8 cellular contexts compared by ENCODE assay signal in genomic region chr1:14113841-14114567, GRCh38.
DNase-seq lines count a peak whose midpoint lies in the region; ATAC-seq and TF ChIP-seq lines count a peak whose summit lies in the region.

No MANE protein-coding gene starts in this region.

- H3K27ac Mint-ChIP-seq in HFFc6 (no peak overlapping the region), neural crest cell (ENCODE audit: unreplicated experiment) (peak overlapping the region; percentile 12)
- no peak overlapping the region for H3K27ac Mint-ChIP-seq in CD4-positive, alpha-beta T cell
- no peak overlapping the region for H3K27ac Mint-ChIP-seq in activated T-helper 1 cell treated with anti-CD3 and anti-CD28 coated beads, Interleukin-12 subunit alpha, Interleukin-12 subunit beta, Interleukin-2, Interleukin-4 antibody, amounts not matched to agents 30 ng/mL and 10 ng/mL and 1 ng/mL, durations not matched to agents 14 hours and 24 hours and 36 hours

- H3K9me3 Mint-ChIP-seq in HFFc6 = peaks cover 57% of the 10 kb centered on the region
- peaks cover 6% of the 10 kb centered on the region for H3K9me3 Mint-ChIP-seq in neural crest cell
- H3K9me3 Mint-ChIP-seq in CD4-positive, alpha-beta T cell = no peaks in the 10 kb centered on the region
- H3K9me3 Mint-ChIP-seq in activated T-helper 1 cell treated with anti-CD3 and anti-CD28 coated beads, Interleukin-12 subunit alpha, Interleukin-12 subunit beta, Interleukin-2, Interleukin-4 antibody, amounts not matched to agents 30 ng/mL and 10 ng/mL and 1 ng/mL, durations not matched to agents 14 hours and 24 hours and 36 hours = no peaks in the 10 kb centered on the region

- H3K4me3 Mint-ChIP-seq in HFFc6 (no peak overlapping the region), neural crest cell (no peak overlapping the region)
- no peak overlapping the region for H3K4me3 Mint-ChIP-seq in CD4-positive, alpha-beta T cell
- H3K4me3 Mint-ChIP-seq in activated T-helper 1 cell treated with anti-CD3 and anti-CD28 coated beads, Interleukin-12 subunit alpha, Interleukin-12 subunit beta, Interleukin-2, Interleukin-4 antibody, amounts not matched to agents 30 ng/mL and 10 ng/mL and 1 ng/mL, durations not matched to agents 14 hours and 24 hours and 36 hours = no peak overlapping the region

- H3K27me3 ChIP-seq in NT2/D1 (ENCODE audit: insufficient read depth, insufficient read length) = no peaks in the 10 kb centered on the region
- H3K27me3 ChIP-seq in CD4-positive, alpha-beta T cell (ENCODE audit: control insufficient read depth, insufficient read depth, low read length) = no peaks in the 10 kb centered on the region

- intact Hi-C loops in CD4-positive, alpha-beta T cell (cut with DNase I, micrococcal nuclease) = no loop called here
- intact Hi-C loops in activated T-helper 1 cell treated with anti-CD3 and anti-CD28 coated beads, Interleukin-12 subunit alpha, Interleukin-12 subunit beta, Interleukin-2, Interleukin-4 antibody, amounts not matched to agents 30 ng/mL and 10 ng/mL and 1 ng/mL, durations not matched to agents 14 hours and 24 hours and 36 hours (cut with micrococcal nuclease) = no loop called here

- TF ChIP-seq CTCF in AG09319 (IDR thresholded peaks at IDR 0.05; ENCODE audit: low read depth, low read length) (peak; percentile 76), HFFc6 (IDR thresholded peaks at IDR 0.05) (peak; percentile 20; the same call in 1 of the 2 replicates), neural crest cell (conservative IDR thresholded peaks at IDR 0.05) (peak; percentile 73)
- no peak for TF ChIP-seq CTCF in CD4-positive, alpha-beta T cell (IDR thresholded peaks at IDR 0.05)

- H3K9ac ChIP-seq in NT2/D1 (ENCODE audit: insufficient read length, low read depth) = no peak overlapping the region

- POLR2A ChIA-PET in CD4-positive, alpha-beta T cell (lab: Charles Lee) = no interaction called here

- H3K36me3 Mint-ChIP-seq in HFFc6 (ENCODE audit: low read depth) = peaks cover 8% of the 10 kb centered on the region; the same call in 1 of the 2 replicates
- peaks cover 9% of the 10 kb centered on the region for H3K36me3 Mint-ChIP-seq in neural crest cell (ENCODE audit: low read depth)
- H3K36me3 Mint-ChIP-seq in CD4-positive, alpha-beta T cell (ENCODE audit: low read depth) = no peaks in the 10 kb centered on the region
- H3K36me3 Mint-ChIP-seq in activated T-helper 1 cell treated with anti-CD3 and anti-CD28 coated beads, Interleukin-12 subunit alpha, Interleukin-12 subunit beta, Interleukin-2, Interleukin-4 antibody, amounts not matched to agents 30 ng/mL and 10 ng/mL and 1 ng/mL, durations not matched to agents 14 hours and 24 hours and 36 hours (ENCODE audit: low read depth) = no peaks in the 10 kb centered on the region

- H3K27ac ChIP-seq in CD4-positive, alpha-beta T cell (ENCODE audit: low read depth, low read length) = no peak overlapping the region

- CTCF ChIA-PET in CD4-positive, alpha-beta T cell (lab: Charles Lee) = no interaction called here

- H3K36me3 ChIP-seq in NT2/D1 (ENCODE audit: insufficient read depth, insufficient read length, low read length) = no peaks in the 10 kb centered on the region

- no peak for ATAC-seq in CD4-positive, alpha-beta T cell (ENCODE audit: poor library complexity)

- H3K9me3 ChIP-seq in NT2/D1 (ENCODE audit: insufficient read depth, low read length) = peaks cover 10% of the 10 kb centered on the region; the same call in 1 of the 2 replicates
- no peaks in the 10 kb centered on the region for H3K9me3 ChIP-seq in CD4-positive, alpha-beta T cell (ENCODE audit: control insufficient read depth, low read length)

- H3K4me3 ChIP-seq in NT2/D1 (ENCODE audit: insufficient read length, low read depth) = no peak overlapping the region

- no peaks in the 10 kb centered on the region for H3K27me3 Mint-ChIP-seq in HFFc6 (ENCODE audit: insufficient read depth)
- peaks cover 8% of the 10 kb centered on the region for H3K27me3 Mint-ChIP-seq in neural crest cell (ENCODE audit: low read depth)
- peaks cover 19% of the 10 kb centered on the region for H3K27me3 Mint-ChIP-seq in CD4-positive, alpha-beta T cell
- no peaks in the 10 kb centered on the region for H3K27me3 Mint-ChIP-seq in activated T-helper 1 cell treated with anti-CD3 and anti-CD28 coated beads, Interleukin-12 subunit alpha, Interleukin-12 subunit beta, Interleukin-2, Interleukin-4 antibody, amounts not matched to agents 30 ng/mL and 10 ng/mL and 1 ng/mL, durations not matched to agents 14 hours and 24 hours and 36 hours (ENCODE audit: insufficient read depth)

- DNase-seq in AG09319 (ENCODE audit: extremely low read depth, low read depth) (peak; percentile 19), HFFc6 (no peak), NT2/D1 (ENCODE audit: low read depth, low spot score) (peak; percentile 60), fibroblast of gingiva (ENCODE audit: low read depth) (peak; percentile 56), neural crest cell (ENCODE audit: low read depth, low spot score) (peak; percentile 47)
- DNase-seq in CD4-positive, alpha-beta T cell = no peak
- DNase-seq in stimulated activated naive CD4-positive, alpha-beta T cell treated with Interleukin-2 at 50 U/mL for 16 hours (lab: John Stamatoyannopoulos, UW) = no peak
- DNase-seq in activated T-helper 1 cell treated with anti-CD3 and anti-CD28 coated beads, Interleukin-12 subunit alpha, Interleukin-12 subunit beta, Interleukin-2, Interleukin-4 antibody, amounts not matched to agents 30 ng/mL and 10 ng/mL and 1 ng/mL, durations not matched to agents 14 hours and 24 hours and 36 hours (ENCODE audit: low spot score) = no peak

- no peaks in the 10 kb centered on the region for H3K4me1 ChIP-seq in NT2/D1 (ENCODE audit: insufficient read depth, insufficient read length)

- H3K4me1 Mint-ChIP-seq in HFFc6 (ENCODE audit: low read depth) (no peaks in the 10 kb centered on the region), neural crest cell (peaks cover 8% of the 10 kb centered on the region)
- H3K4me1 Mint-ChIP-seq in CD4-positive, alpha-beta T cell (ENCODE audit: low read depth) = no peaks in the 10 kb centered on the region
- no peaks in the 10 kb centered on the region for H3K4me1 Mint-ChIP-seq in activated T-helper 1 cell treated with anti-CD3 and anti-CD28 coated beads, Interleukin-12 subunit alpha, Interleukin-12 subunit beta, Interleukin-2, Interleukin-4 antibody, amounts not matched to agents 30 ng/mL and 10 ng/mL and 1 ng/mL, durations not matched to agents 14 hours and 24 hours and 36 hours (ENCODE audit: low read depth)

Comparison
In these comparisons a context has a peak if more than half of its experiments do, and no peak if none do; other contexts are left out.
1. DNase-seq: peak in AG09319 (single experiment), NT2/D1 (single experiment), fibroblast of gingiva (single experiment) and neural crest cell (single experiment); none in HFFc6 (single experiment), CD4-positive, alpha-beta T cell (0 of 10), stimulated activated naive CD4-positive, alpha-beta T cell treated with Interleukin-2 at 50 U/mL for 16 hours (single experiment) and activated T-helper 1 cell treated with anti-CD3 and anti-CD28 coated beads, Interleukin-12 subunit alpha, Interleukin-12 subunit beta, Interleukin-2, Interleukin-4 antibody, amounts not matched to agents 30 ng/mL and 10 ng/mL and 1 ng/mL, durations not matched to agents 14 hours and 24 hours and 36 hours (single experiment).